28 cellular contexts compared by ENCODE assay signal in the genomic region with DNA sequence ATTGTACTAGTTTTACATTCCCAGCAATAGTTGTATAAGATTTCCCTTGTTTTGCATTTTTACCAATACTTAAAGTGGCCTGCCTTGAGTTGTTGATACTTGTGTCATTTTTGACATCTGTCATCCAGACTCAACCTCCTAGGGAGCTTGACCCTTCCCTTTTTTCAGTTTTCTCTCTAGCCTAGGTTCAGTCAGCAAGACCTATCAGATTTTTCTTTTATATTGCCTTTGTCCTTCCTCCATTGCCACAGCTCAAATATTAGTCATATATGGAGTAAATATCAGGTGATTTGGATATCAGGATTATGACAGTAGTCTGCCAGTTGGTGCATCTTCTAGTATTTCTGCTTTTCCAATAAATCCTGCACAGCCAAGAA. TPM values are rescaled to one million over a fixed set of nuclear protein-coding genes. Genes with fewer than 3 reads are reported as not detected.
DNase-seq lines count a peak whose midpoint lies in the region; ATAC-seq, FAIRE-seq and TF ChIP-seq lines count a peak whose summit lies in the region.
"Had no signal": no experiment of that assay in that cellular context is flagged by ENCODE, and none has a peak within 500 bp of the region (broad histone marks: within the 10 kb centered on the region; RNA-seq: fewer than 3 reads in every experiment).

No MANE protein-coding gene starts in this region.

- RAD21 ChIA-PET in HCT116 (lab: Charles Lee; ENCODE audit: low non-redundant PET in 1 of 2, low total read pairs in 2 of 2, uncharacterized antibody in 2 of 2, unreplicated experiment in 2 of 2) = no interaction called here

- ATAC-seq in HCT116 (no peak), GM18909 (IDR thresholded peaks at IDR 0.05; ENCODE audit: poor library complexity, unreplicated experiment) (no peak)
- ATAC-seq: Right ventricle myocardium inferior; stimulated activated effector memory CD8-positive, alpha-beta T cell treated with anti-CD3 and anti-CD28 coated beads, Interleukin-12 subunit alpha, Interleukin-12 subunit beta, amount 100 ng/mL, for 72 hours; WTC11 had no signal

- POLR2A ChIA-PET in HCT116 (lab: Charles Lee) = no interaction called here

- no peaks in the 10 kb centered on the region for H3K27me3 ChIP-seq in HCT116 (ENCODE audit: insufficient read depth, low read length)
- no peaks in the 10 kb centered on the region for H3K27me3 ChIP-seq in keratinocyte (ENCODE audit: control insufficient read depth, extremely low read depth, insufficient read depth, low read length)
- H3K27me3 ChIP-seq: cardiac muscle cell, neutrophil, sigmoid colon, upper lobe of left lung had no signal

- H3K36me3 ChIP-seq in HCT116 (ENCODE audit: control insufficient read depth in 1 of 2, insufficient read depth in 2 of 2, low read length in 2 of 2) (peaks cover 0 to 7% of the 10 kb centered on the region in 2 experiments; a peak in 1 of 4 replicates), SK-N-MC (ENCODE audit: insufficient read depth, low read length) (peaks cover 31% of the 10 kb centered on the region), keratinocyte (ENCODE audit: control insufficient read depth in 2 of 2, extremely low read depth in 1 of 2, insufficient read depth in 2 of 2, low read length in 2 of 2) (peaks cover 0 to 3% of the 10 kb centered on the region in 2 experiments)
- H3K36me3 ChIP-seq: cardiac muscle cell, prostate gland, sigmoid colon had no signal

- no peak for TF ChIP-seq RAD21 in HCT116 (IDR thresholded peaks at IDR 0.05; ENCODE audit: low read depth)

- H3K4me1 ChIP-seq in HCT116 (ENCODE audit: control insufficient read depth in 1 of 2, insufficient read depth in 2 of 2, low read length in 2 of 2) (peaks cover 0 to 4% of the 10 kb centered on the region in 2 experiments; a peak in 2 of 4 replicates), keratinocyte (ENCODE audit: control insufficient read depth, extremely low read depth, insufficient read depth, low read length) (peaks cover 5% of the 10 kb centered on the region)
- H3K4me1 ChIP-seq: prostate gland, sigmoid colon, upper lobe of left lung had no signal

- TF ChIP-seq CTCF in HCT116 (IDR thresholded peaks at IDR 0.05 in 2 of 3, conservative IDR thresholded peaks at IDR 0.05 in 1 of 3; ENCODE audit: borderline replicate concordance in 1 of 3, insufficient read depth in 1 of 3, low read depth in 2 of 3, low read length in 2 of 3) (no peak), keratinocyte (optimal IDR thresholded peaks at IDR 0.05 in 1 of 3, IDR thresholded peaks at IDR 0.05 in 1 of 3, conservative IDR thresholded peaks at IDR 0.05 in 1 of 3; ENCODE audit: extremely low read depth in 1 of 3, insufficient read depth in 2 of 3, low read length in 3 of 3) (no peak), GM13976 (IDR thresholded peaks at IDR 0.05; ENCODE audit: borderline replicate concordance, control extremely low read depth, extremely low read depth, insufficient read depth, missing control alignments) (no peak)

- DNase-seq in DMS53 (lab: John Stamatoyannopoulos, UW) (peak; percentile 22), DMS53 treated with DMSO at 0.1 percent for 48 hours (lab: John Stamatoyannopoulos, UW; ENCODE audit: unreplicated experiment) (no peak), HCT116 (ENCODE audit: low read depth, low spot score) (no peak), SK-N-MC (ENCODE audit: low read depth, low spot score) (no peak), keratinocyte (ENCODE audit: low read depth, low spot score) (no peak), GM13976 (ENCODE audit: low spot score) (no peak), dermis blood vessel endothelial cell (no peak)
- DNase-seq: 8988T; activated effector memory CD4-positive, alpha-beta T cell treated with Interleukin-2 at 50 U/mL for 16 hours; anterior cingulate cortex; DND-41; Kasumi-1; MV-4-11; naive B cell; NCI-H1436 treated with DMSO at 0.1 percent for 48 hours; NCI-H2107; NCI-H774; sigmoid colon; stimulated activated CD4-positive, alpha-beta T cell treated with anti-CD3 and anti-CD28 coated beads, Interleukin-4, amount 100 ng/mL, for 24 hours; substantia nigra; upper lobe of left lung had no signal

- H3K79me2 ChIP-seq in HCT116 (ENCODE audit: insufficient read depth, low read length) = peaks cover 57% of the 10 kb centered on the region
- H3K79me2 ChIP-seq in keratinocyte (ENCODE audit: control insufficient read depth, insufficient read depth, low read length) = peaks cover 42% of the 10 kb centered on the region

- H3K27ac ChIP-seq in HCT116 (ENCODE audit: low read depth, low read length) = peak overlapping the region; percentile 17; the same call in 1 of the 2 replicates
- peak overlapping the region; percentile 61; the same call in 1 of the 2 replicates for H3K27ac ChIP-seq in SK-N-MC
- H3K27ac ChIP-seq in keratinocyte (ENCODE audit: control insufficient read depth, insufficient read depth, low read length) = peak overlapping the region; percentile 47
- H3K27ac ChIP-seq: cardiac muscle cell, neutrophil, prostate gland, sigmoid colon, upper lobe of left lung had no signal

- intact Hi-C loops in HCT116 (cut with micrococcal nuclease) = no loop called here

- H2AFZ ChIP-seq in HCT116 (ENCODE audit: low read depth, low read length, poor library complexity, severe bottlenecking) (no peak overlapping the region), keratinocyte (ENCODE audit: control insufficient read depth, low read length) (no peak overlapping the region)

- TF ChIP-seq POLR2A in HCT116 (IDR thresholded peaks at IDR 0.05; ENCODE audit: borderline replicate concordance, extremely low read depth, insufficient read depth, insufficient read length) = no peak

- dilution Hi-C loops in keratinocyte (cut with MboI; ENCODE audit: extremely low pct_ligation_motif_present, low sequenced_read_pairs) = no loop called here

- no peak overlapping the region for H3K4me2 ChIP-seq in HCT116 (ENCODE audit: low read length)
- no peak overlapping the region for H3K4me2 ChIP-seq in keratinocyte (ENCODE audit: control insufficient read depth, extremely low read depth, insufficient read depth, low read depth, low read length)

- no peaks in the 10 kb centered on the region for H3K9me2 ChIP-seq in HCT116 (ENCODE audit: insufficient read depth)

- BruUV-seq in HCT116 (replicated peaks; lab: Mats Ljungman, UMichigan) = no TSS peak

- H3K9me3 ChIP-seq in HCT116 (ENCODE audit: control insufficient read depth in 1 of 2, insufficient read depth in 1 of 2, low read depth in 1 of 2, low read length in 2 of 2) (no peaks in the 10 kb centered on the region), SK-N-MC (ENCODE audit: low read depth, low read length) (no peaks in the 10 kb centered on the region), keratinocyte (ENCODE audit: control insufficient read depth, low read depth, low read length) (no peaks in the 10 kb centered on the region)
- H3K9me3 ChIP-seq: neutrophil, prostate gland, upper lobe of left lung had no signal

- H4K20me1 ChIP-seq in HCT116 (ENCODE audit: insufficient read depth) = no peaks in the 10 kb centered on the region
- no peaks in the 10 kb centered on the region for H4K20me1 ChIP-seq in keratinocyte (ENCODE audit: control insufficient read depth, extremely low read depth, insufficient read depth, low read length)

- H3K4me3 ChIP-seq in HCT116 (replicated peaks in 1 of 2; ENCODE audit: low read depth in 1 of 2, low read length in 2 of 2) (no peak overlapping the region), SK-N-MC (no peak overlapping the region), keratinocyte (ENCODE audit: control insufficient read depth in 2 of 3, extremely low read depth in 1 of 3, insufficient read depth in 2 of 3, low read depth in 1 of 3, low read length in 3 of 3) (no peak overlapping the region)
- H3K4me3 ChIP-seq: cardiac muscle cell, prostate gland, sigmoid colon, upper lobe of left lung had no signal

- no peaks in the 10 kb centered on the region for H3K9me1 ChIP-seq in keratinocyte (ENCODE audit: control insufficient read depth, extremely low read depth, insufficient read depth, low read length)

- no peak for FAIRE-seq in keratinocyte (lab: Jason Lieb, UNC)

- CTCF ChIA-PET in HCT116 (lab: Charles Lee) = interaction anchor here (1.2 kb wide), 1 partner anchor 397 kb away, joined by 3 read pairs; no protein-coding TSS in a partner anchor

- H3K9ac ChIP-seq in HCT116 (ENCODE audit: low read length) = no peak overlapping the region
- H3K9ac ChIP-seq in SK-N-MC (ENCODE audit: insufficient read length) = no peak overlapping the region
- H3K9ac ChIP-seq in keratinocyte (ENCODE audit: control insufficient read depth, extremely low read depth, insufficient read depth, low read length) = no peak overlapping the region

- in situ Hi-C loops in GM13976 (cut with MboI; ENCODE audit: low sequenced_read_pairs, unreplicated experiment) = no loop called here

TF ChIP-seq in HCT116, 20 proteins besides CTCF, POLR2A, EP300 and RAD21:
- TF ChIP-seq CBX3 (IDR thresholded peaks at IDR 0.05; ENCODE audit: low read depth) = no peak
- no peak for TF ChIP-seq YY1 (IDR thresholded peaks at IDR 0.05; ENCODE audit: extremely low read depth, insufficient replicate concordance, low read depth, low read length)
- TF ChIP-seq MAX (IDR thresholded peaks at IDR 0.05) = no peak
- no peak for TF ChIP-seq JUND (IDR thresholded peaks at IDR 0.05)

RNA-seq across cellular contexts. Expression of gene CENPO, which starts 13.4 kb away (rescaled TPM):
- total RNA-seq in HCT116 (2021; ENCODE audit: unreplicated experiment) = 27.9 TPM
- polyA plus RNA-seq in HCT116 (2012) = 15.0 and 28.3 TPM in 2 replicates
- polyA plus RNA-seq in keratinocyte = 4.2 to 14.2 TPM (median 12.1 TPM) in 3 replicates
- 1.1 TPM for polyA plus RNA-seq in keratinocyte (2011; ENCODE audit: low read depth)
- 4.6 and 6.3 TPM in 2 replicates for polyA plus RNA-seq in keratinocyte (2011; cell fraction: cytosol; rRNA removed)
- polyA plus RNA-seq in keratinocyte (2011; cell fraction: nucleus; rRNA removed) = 9.9 and 11.3 TPM in 2 replicates
- polyA plus RNA-seq in keratinocyte (2012; ENCODE audit: low replicate concordance) = 0.85 and 10.7 TPM in 2 replicates
- polyA minus RNA-seq in keratinocyte = 6.8 to 16.5 TPM (median 16.3 TPM) in 3 replicates
- 5.9 TPM for polyA minus RNA-seq in keratinocyte (2011; cell fraction: cytosol; rRNA and poly(A)+ RNA removed)
- 5.5 and 8.8 TPM in 2 replicates for polyA minus RNA-seq in keratinocyte (2011; cell fraction: nucleus; rRNA and poly(A)+ RNA removed)
- total RNA-seq in dermis blood vessel endothelial cell = 11.6 and 24.9 TPM in 2 replicates

RNA-seq across cellular contexts. Expression of gene PTRHD1, which starts 13.5 kb away (rescaled TPM):
- total RNA-seq in HCT116 (2021; ENCODE audit: unreplicated experiment) = 24.3 TPM
- 44.5 and 56.2 TPM in 2 replicates for polyA plus RNA-seq in HCT116 (2012)
- 15.8 to 37.7 TPM (median 36.9 TPM) in 3 replicates for polyA plus RNA-seq in keratinocyte
- 3.0 TPM for polyA plus RNA-seq in keratinocyte (2011; ENCODE audit: low read depth)
- polyA plus RNA-seq in keratinocyte (2011; cell fraction: cytosol; rRNA removed) = 26.7 and 27.6 TPM in 2 replicates
- 7.2 TPM in 2 replicates for polyA plus RNA-seq in keratinocyte (2011; cell fraction: nucleus; rRNA removed)
- 21.7 and 43.0 TPM in 2 replicates for polyA plus RNA-seq in keratinocyte (2012; ENCODE audit: low replicate concordance)
- 8.2 to 22.4 TPM (median 14.1 TPM) in 3 replicates for polyA minus RNA-seq in keratinocyte
- polyA minus RNA-seq in keratinocyte (2011; cell fraction: cytosol; rRNA and poly(A)+ RNA removed) = 16.7 TPM
- polyA minus RNA-seq in keratinocyte (2011; cell fraction: nucleus; rRNA and poly(A)+ RNA removed) = 2.7 and 4.7 TPM in 2 replicates
- 22.2 and 41.9 TPM in 2 replicates for total RNA-seq in dermis blood vessel endothelial cell
